In genomic region chr6:168130168-168130651, GRCh38 we compare ENCODE assay signal across 26 cellular contexts. TPM values are rescaled to one million over a fixed set of nuclear protein-coding genes. Genes with fewer than 3 reads are reported as not detected.
"Had no signal": no experiment of that assay in that cellular context is flagged by ENCODE, and none has a peak within 500 bp of the region (broad histone marks: within the 10 kb centered on the region; RNA-seq: fewer than 3 reads in every experiment).

No MANE protein-coding gene starts in this region.

- H3K79me2 ChIP-seq: parathyroid adenoma had no signal

- DNase-seq: activated B cell treated with CpG ODN at 0.5 μM for 24 hours; activated CD4-positive, alpha-beta memory T cell treated with anti-CD3 and anti-CD28 coated beads, Interleukin-2, amount 10 ng/mL, durations not matched to agents 7 days and 5 days; activated CD4-positive, alpha-beta T cell treated with anti-CD3 and anti-CD28 coated beads for 4 hours; activated naive CD4-positive, alpha-beta T cell treated with Interleukin-2 at 50 U/mL for 16 hours; activated naive CD8-positive, alpha-beta T cell treated with anti-CD3 and anti-CD28 coated beads, Interleukin-2, amount 10 ng/mL, durations not matched to agents 7 days and 5 days; activated T-cell treated with anti-CD3 and anti-CD28 coated beads, Interleukin-2, amount 50 U/mL, for 24 hours; amygdala; foreskin keratinocyte; hypothalamus; lower lobe of right lung; retina; stimulated activated naive CD8-positive, alpha-beta T cell treated with anti-CD3 and anti-CD28 coated beads, Interleukin-15, Interleukin-2, amounts not matched to agents 100 U/mL and 50 U/mL, for 24 hours; T-helper 1 cell; T-helper 9 cell; upper lobe of right lung had no signal

- H3K9me3 ChIP-seq: lower lobe of right lung, neutrophil, thoracic aorta, upper lobe of right lung had no signal

- H3K4me3 ChIP-seq: cardiac muscle cell, lower lobe of right lung, skin epidermis, thoracic aorta, upper lobe of right lung had no signal

- H3K36me3 ChIP-seq: cardiac muscle cell, lower lobe of right lung, neutrophil, thoracic aorta, upper lobe of right lung had no signal

- H3K27me3 ChIP-seq: cardiac muscle cell, upper lobe of right lung had no signal

- H2AFZ ChIP-seq: parathyroid adenoma had no signal

- H3K27ac ChIP-seq: cardiac muscle cell, epithelial cell of prostate, foreskin keratinocyte, lower lobe of right lung, neutrophil, parathyroid adenoma, skin epidermis, thoracic aorta, upper lobe of right lung had no signal

- H3K9ac ChIP-seq: parathyroid adenoma had no signal

- ATAC-seq: foreskin keratinocyte; lower lobe of right lung; natural killer cell; stimulated activated naive CD8-positive, alpha-beta T cell treated with anti-CD3 and anti-CD28 coated beads, Interleukin-15, Interleukin-2, amounts not matched to agents 100 U/mL and 50 U/mL, for 24 hours; upper lobe of right lung had no signal

- H3K4me1 ChIP-seq: foreskin keratinocyte, parathyroid adenoma, upper lobe of right lung had no signal

RNA-seq across cellular contexts. Expression of gene FRMD1, which starts 51.2 kb away (rescaled TPM):
- total RNA-seq: activated B cell treated with CpG ODN at 0.5 μM for 24 hours; activated CD4-positive, alpha-beta memory T cell treated with anti-CD3 and anti-CD28 coated beads, Interleukin-2, amount 10 ng/mL, durations not matched to agents 7 days and 5 days; activated naive CD8-positive, alpha-beta T cell treated with anti-CD3 and anti-CD28 coated beads, Interleukin-2, amount 10 ng/mL, durations not matched to agents 7 days and 5 days; activated T-helper 2 cell treated with anti-CD3 and anti-CD28 coated beads, Interferon-gamma antibody, Interleukin-2, Interleukin-4, amounts not matched to agents 10 μg/mL and 5 μg/mL and 100 μg/mL, durations not matched to agents 14 hours and 24 hours and 36 hours; dermis microvascular lymphatic vessel endothelial cell; fibroblast of lung; foreskin keratinocyte; kidney epithelial cell; lower lobe of right lung; natural killer cell; thoracic aorta had no signal
- polyA plus RNA-seq: cardiac muscle cell, fibroblast of lung, foreskin keratinocyte had no signal
